Comparison of ENCODE assay signal across 12 cellular contexts in the genomic region with DNA sequence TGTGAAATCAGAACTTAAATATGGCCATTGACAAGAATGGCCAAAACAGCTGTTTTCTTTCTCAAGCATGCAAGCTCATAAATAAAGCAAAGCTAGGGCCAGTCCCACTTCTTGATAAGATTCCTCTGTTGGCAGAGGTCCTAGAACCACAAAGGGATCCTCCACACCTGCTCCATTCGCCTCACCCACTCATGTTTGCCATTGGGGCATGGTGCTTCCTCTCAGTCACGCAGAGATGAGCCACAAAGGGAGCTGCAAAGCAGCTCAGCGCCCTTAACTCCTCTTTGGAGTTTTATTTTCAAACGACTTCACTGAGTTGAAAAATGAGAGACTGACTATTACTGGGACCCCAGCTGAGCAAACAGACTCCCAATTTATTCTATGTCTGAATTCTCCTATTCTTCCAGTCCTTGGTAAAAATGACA. TPM values are rescaled to one million over a fixed set of nuclear protein-coding genes. Genes with fewer than 3 reads are reported as not detected.
DNase-seq lines count a peak whose midpoint lies in the region; ATAC-seq and TF ChIP-seq lines count a peak whose summit lies in the region.
"Had no signal": no experiment of that assay in that cellular context is flagged by ENCODE, and none has a peak within 500 bp of the region (broad histone marks: within the 10 kb centered on the region; RNA-seq: fewer than 3 reads in every experiment).

No MANE protein-coding gene starts in this region.

- no peak for TF ChIP-seq CTCF in upper lobe of right lung (IDR thresholded peaks at IDR 0.05)

- DNase-seq in NCI-H146 (lab: John Stamatoyannopoulos, UW) (peak; percentile 90), SHP77 treated with DMSO at 0.1 percent for 48 hours (lab: John Stamatoyannopoulos, UW) (peak; percentile 74), iris pigment epithelial cell (ENCODE audit: low read depth) (peak; percentile 62), upper lobe of right lung (no peak), CD1c-positive myeloid dendritic cell (ENCODE audit: extremely low spot score) (no peak)
- DNase-seq: activated B cell treated with CpG ODN at 0.5 μM for 24 hours; activated naive CD8-positive, alpha-beta T cell treated with anti-CD3 and anti-CD28 coated beads, Interleukin-2, amount 10 ng/mL, durations not matched to agents 7 days and 5 days; NCI-H82 had no signal

- H3K27me3 ChIP-seq in upper lobe of right lung: no peaks in the 10 kb centered on the region
- H3K27me3 ChIP-seq: gastroesophageal sphincter had no signal

- H3K36me3 ChIP-seq in upper lobe of right lung: no peaks in the 10 kb centered on the region

- intact Hi-C loops in upper lobe of right lung (cut with DNase I): loop anchor here (10.0 kb wide), 1 partner anchor 249 kb away; no protein-coding TSS in a partner anchor

- H3K27ac ChIP-seq in upper lobe of right lung: no peak overlapping the region
- H3K27ac ChIP-seq: gastroesophageal sphincter, HL-60 had no signal

- no peak overlapping the region for H3K4me3 ChIP-seq in upper lobe of right lung
- H3K4me3 ChIP-seq: gastroesophageal sphincter had no signal

- H3K9me3 ChIP-seq in upper lobe of right lung: no peaks in the 10 kb centered on the region
- H3K9me3 ChIP-seq: gastroesophageal sphincter had no signal

- ATAC-seq in upper lobe of right lung (peak; percentile 33), HG03135 (IDR thresholded peaks at IDR 0.05; ENCODE audit: unreplicated experiment) (no peak), HG02840 (IDR thresholded peaks at IDR 0.05; ENCODE audit: low FRiP score, unreplicated experiment) (no peak)
- ATAC-seq: gastroesophageal sphincter had no signal

- H3K4me1 ChIP-seq in upper lobe of right lung: peaks cover 22% of the 10 kb centered on the region

RNA-seq across cellular contexts. Expression of a gene that starts 16.6 kb away (rescaled TPM):
- 26.4 TPM for total RNA-seq in upper lobe of right lung

RNA-seq across cellular contexts. Expression of a gene that starts 23.5 kb away (rescaled TPM):
- 14.0 TPM for total RNA-seq in upper lobe of right lung

Comparison
In these comparisons a context has a peak if more than half of its experiments do, and no peak if none do; other contexts are left out.
1. DNase-seq: peak in NCI-H146 (single experiment), SHP77 treated with DMSO at 0.1 percent for 48 hours (single experiment) and iris pigment epithelial cell (single experiment); none in upper lobe of right lung (single experiment) and CD1c-positive myeloid dendritic cell (single experiment).